ENCODE assay signal across 1 cellular context in genomic region chr5:80078921-80079320, GRCh38.
TF ChIP-seq lines count a peak whose summit lies in the region.

No MANE protein-coding gene starts in this region.

TF ChIP-seq in K562, 482 proteins besides CTCF, POLR2A, EP300 and RAD21 (continued from another document and continues in another):
- TF ChIP-seq RREB1 (CRISPR knock-in tag; IDR thresholded peaks at IDR 0.05) (no peak), RCOR1 (IDR thresholded peaks at IDR 0.05; ENCODE audit: borderline replicate concordance in 1 of 2, low read depth in 2 of 2, low read length in 2 of 2) (peak in 1 of 2 experiments; percentile 76; a peak in 1 of 4 replicates), CUX1 (CRISPR knock-in tag; IDR thresholded peaks at IDR 0.05) (no peak), ZNF324 (CRISPR knock-in tag; IDR thresholded peaks at IDR 0.05) (no peak), MEIS2 (IDR thresholded peaks at IDR 0.05; ENCODE audit: partially characterized antibody) (peak; percentile 28), ZNF280A (IDR thresholded peaks at IDR 0.05; ENCODE audit: low read depth, partially characterized antibody) (no peak), GTF3C2 (IDR thresholded peaks at IDR 0.05; ENCODE audit: borderline replicate concordance, extremely low read depth, insufficient read length) (no peak), NCOA1 (IDR thresholded peaks at IDR 0.05; ENCODE audit: low read depth) (no peak), SIN3B (IDR thresholded peaks at IDR 0.05; ENCODE audit: low read depth) (no peak), CREB3L1 (IDR thresholded peaks at IDR 0.05; ENCODE audit: borderline replicate concordance, low read depth) (no peak), XRCC3 (IDR thresholded peaks at IDR 0.05) (no peak), ELK1 (CRISPR knock-in tag; IDR thresholded peaks at IDR 0.05) (no peak), HDAC6 (IDR thresholded peaks at IDR 0.05; ENCODE audit: low read depth, low read length) (no peak), ZNF174 (CRISPR knock-in tag; IDR thresholded peaks at IDR 0.05) (no peak), PBX2 (CRISPR knock-in tag; IDR thresholded peaks at IDR 0.05; ENCODE audit: low read depth) (no peak), PBX2 (tag; conservative IDR thresholded peaks at IDR 0.05; ENCODE audit: low read depth) (no peak), ZBTB34 (CRISPR knock-in tag; IDR thresholded peaks at IDR 0.05) (no peak), TOE1 (IDR thresholded peaks at IDR 0.05; ENCODE audit: borderline replicate concordance) (no peak), TOE1 (CRISPR knock-in tag; IDR thresholded peaks at IDR 0.05; ENCODE audit: borderline replicate concordance, low read depth) (no peak), ZNF217 (CRISPR knock-in tag; IDR thresholded peaks at IDR 0.05) (no peak), UBTF (IDR thresholded peaks at IDR 0.05; ENCODE audit: borderline replicate concordance in 1 of 2, low read depth in 2 of 2, low read length in 2 of 2) (no peak), TCF7L2 (IDR thresholded peaks at IDR 0.05; ENCODE audit: low read depth, low read length) (no peak), SMARCC2 (IDR thresholded peaks at IDR 0.05; ENCODE audit: low read depth) (0 out of 2 replicates have a peak, but pooled peaks have one; percentile 29), ZNF785 (CRISPR knock-in tag; IDR thresholded peaks at IDR 0.05) (no peak), ZNF584 (CRISPR knock-in tag; IDR thresholded peaks at IDR 0.05; ENCODE audit: low read depth) (no peak), EHMT2 (IDR thresholded peaks at IDR 0.05) (peak; percentile 66), SPI1 (IDR thresholded peaks at IDR 0.05; ENCODE audit: borderline replicate concordance, low read depth, low read length) (no peak), ZNF507 (tag; conservative IDR thresholded peaks at IDR 0.05) (no peak), CHCHD3 (CRISPR knock-in tag; IDR thresholded peaks at IDR 0.05) (no peak), SMARCE1 (IDR thresholded peaks at IDR 0.05) (peak; percentile 70; the same call in 1 of the 2 replicates)
